1 cellular context compared by ENCODE assay signal in genomic region chr5:88518131-88519016, GRCh38.
TF ChIP-seq lines count a peak whose summit lies in the region.

No MANE protein-coding gene starts in this region.

TF ChIP-seq in GM12878, 131 proteins besides CTCF, POLR2A, EP300 and RAD21:
- TF ChIP-seq ZBTB11 (CRISPR knock-in tag; IDR thresholded peaks at IDR 0.05): no peak
- peak; percentile 40; the same call in 1 of the 2 replicates for TF ChIP-seq RUNX3 (IDR thresholded peaks at IDR 0.05; ENCODE audit: low read length)
- 0 out of 4 replicates have a peak, but pooled peaks of 1 of the 2 experiments have one; percentile 8 for TF ChIP-seq BHLHE40 (IDR thresholded peaks at IDR 0.05; ENCODE audit: borderline replicate concordance in 1 of 2, low read depth in 2 of 2, low read length in 1 of 2)
TF ChIP-seq in GM12878: peak in this region for 2.
